ENCODE assay signal across 1 cellular context in the genomic region with DNA sequence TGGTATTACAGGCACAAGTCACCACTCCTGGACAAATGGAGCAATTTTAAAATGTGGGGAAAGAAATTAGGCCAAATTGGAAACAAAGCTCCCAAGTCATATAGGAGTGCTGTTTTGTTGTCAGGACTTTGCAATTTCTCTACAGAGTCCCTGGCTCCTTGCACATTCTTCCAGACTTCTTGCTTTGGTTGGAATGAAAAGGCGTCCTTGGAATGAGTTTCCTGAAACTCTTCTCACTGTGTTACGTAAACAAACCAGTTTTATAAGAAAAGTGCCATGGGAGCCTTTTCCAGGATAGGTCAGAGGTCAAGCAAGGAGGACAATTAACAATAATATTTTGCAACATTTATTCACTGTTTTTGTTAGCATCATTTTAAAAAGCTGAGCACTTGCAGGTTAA.
TF ChIP-seq lines count a peak whose summit lies in the region.

No MANE protein-coding gene starts in this region.

TF ChIP-seq in endothelial cell of umbilical vein, 7 proteins besides CTCF, POLR2A, EP300 and RAD21:
- TF ChIP-seq, protein P1, sequence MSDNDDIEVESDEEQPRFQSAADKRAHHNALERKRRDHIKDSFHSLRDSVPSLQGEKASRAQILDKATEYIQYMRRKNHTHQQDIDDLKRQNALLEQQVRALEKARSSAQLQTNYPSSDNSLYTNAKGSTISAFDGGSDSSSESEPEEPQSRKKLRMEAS (IDR thresholded peaks at IDR 0.05; ENCODE audit: insufficient read depth, insufficient read length), result no peak
- TF ChIP-seq EZH2 (IDR thresholded peaks at IDR 0.05; ENCODE audit: borderline replicate concordance, low read depth, low read length, severe bottlenecking), result no peak
- no peak for TF ChIP-seq POLR2AphosphoS5 (IDR thresholded peaks at IDR 0.05; ENCODE audit: insufficient read depth, low read depth, low read length)
- TF ChIP-seq GATA2 (IDR thresholded peaks at IDR 0.05; ENCODE audit: insufficient read depth, insufficient read length, low read depth, low read length), result no peak
- no peak for TF ChIP-seq MYC (IDR thresholded peaks at IDR 0.05; ENCODE audit: low read depth, low read length)
- no peak for TF ChIP-seq FOS (IDR thresholded peaks at IDR 0.05; ENCODE audit: borderline replicate concordance, insufficient read depth, low read length)
- no peak for TF ChIP-seq JUN (IDR thresholded peaks at IDR 0.05; ENCODE audit: borderline replicate concordance, insufficient read depth, insufficient read length, low read depth)
